In the genomic region with DNA sequence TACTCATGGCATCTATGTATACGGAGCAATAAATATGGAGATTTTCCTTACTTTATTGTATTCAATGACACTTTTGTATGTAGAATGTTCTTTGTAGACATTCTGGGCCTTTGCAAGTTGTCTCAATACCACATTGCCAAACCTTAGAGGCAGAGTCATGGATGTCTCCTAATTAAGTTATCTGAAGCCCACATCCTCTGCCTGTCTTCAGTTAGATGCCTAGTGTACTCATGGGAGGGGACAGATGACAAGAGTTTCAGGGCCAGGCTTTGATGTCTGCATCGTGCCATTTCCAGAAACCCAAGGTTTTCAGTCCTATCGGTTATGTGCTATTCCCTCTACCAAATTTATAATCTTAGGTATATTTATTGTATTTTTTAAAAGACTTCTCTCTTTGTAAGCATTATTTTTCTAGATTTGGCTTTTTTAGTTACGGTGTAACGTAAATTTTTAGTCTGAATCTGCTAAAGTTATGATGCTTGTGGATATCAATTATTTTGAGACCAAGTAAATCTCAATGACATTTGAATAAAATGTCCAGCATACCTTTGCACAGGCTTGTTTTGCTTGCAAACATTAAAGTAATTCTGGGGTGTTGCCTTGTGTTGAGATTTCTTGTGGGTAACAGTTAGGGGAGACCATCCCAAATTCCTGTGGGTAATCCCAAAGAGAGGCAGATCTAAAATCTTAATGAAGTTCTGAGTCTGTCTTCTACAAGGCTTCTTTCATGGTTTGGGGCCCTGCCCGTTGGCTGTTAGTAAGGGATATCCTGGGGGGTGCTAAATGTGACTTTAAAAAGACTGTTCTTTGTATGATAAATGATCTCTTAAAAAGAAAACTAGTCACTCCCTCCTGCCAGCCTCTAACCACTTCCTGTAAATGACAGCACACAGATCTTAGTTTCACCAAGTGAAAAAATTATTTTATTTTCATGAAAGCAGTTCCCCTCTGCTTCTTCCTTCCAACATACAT, we compare ENCODE assay signal across 8 cellular contexts. TPM values are rescaled to one million over a fixed set of nuclear protein-coding genes. Genes with fewer than 3 reads are reported as not detected.
DNase-seq lines count a peak whose midpoint lies in the region; ATAC-seq, FAIRE-seq and TF ChIP-seq lines count a peak whose summit lies in the region.

No MANE protein-coding gene starts in this region.

- no peaks in the 10 kb centered on the region for H3K36me3 Mint-ChIP-seq in activated T-helper 1 cell treated with anti-CD3 and anti-CD28 coated beads, Interleukin-12 subunit alpha, Interleukin-12 subunit beta, Interleukin-2, Interleukin-4 antibody, amounts not matched to agents 30 ng/mL and 10 ng/mL and 1 ng/mL, durations not matched to agents 14 hours and 24 hours and 36 hours (ENCODE audit: low read depth)

- peak overlapping the region; percentile 96 for H3K27ac Mint-ChIP-seq in activated T-helper 1 cell treated with anti-CD3 and anti-CD28 coated beads, Interleukin-12 subunit alpha, Interleukin-12 subunit beta, Interleukin-2, Interleukin-4 antibody, amounts not matched to agents 30 ng/mL and 10 ng/mL and 1 ng/mL, durations not matched to agents 14 hours and 24 hours and 36 hours

- no peak for TF ChIP-seq POLR2A in tibial nerve (IDR thresholded peaks at IDR 0.05)

- peaks cover 77% of the 10 kb centered on the region for H3K4me1 Mint-ChIP-seq in activated T-helper 1 cell treated with anti-CD3 and anti-CD28 coated beads, Interleukin-12 subunit alpha, Interleukin-12 subunit beta, Interleukin-2, Interleukin-4 antibody, amounts not matched to agents 30 ng/mL and 10 ng/mL and 1 ng/mL, durations not matched to agents 14 hours and 24 hours and 36 hours (ENCODE audit: low read depth)

- FAIRE-seq in islet of Langerhans (lab: Jason Lieb, UNC), result peak; percentile 47

- no peak for TF ChIP-seq CTCF in OCI-LY3 (IDR thresholded peaks at IDR 0.05; ENCODE audit: low read depth, low read length)
- no peak for TF ChIP-seq CTCF in tibial nerve (IDR thresholded peaks at IDR 0.05)

- H3K36me3 ChIP-seq in OCI-LY3 (replicated peaks; ENCODE audit: low read depth, low read length) (no peaks in the 10 kb centered on the region), tibial nerve (no peaks in the 10 kb centered on the region)

- no peaks in the 10 kb centered on the region for H3K9me3 ChIP-seq in OCI-LY3 (ENCODE audit: insufficient read depth, low read length)
- no peaks in the 10 kb centered on the region for H3K9me3 ChIP-seq in tibial nerve

- H3K9ac ChIP-seq in OCI-LY3 (ENCODE audit: low read length), result no peak overlapping the region; the same call in 1 of the 2 replicates

- H2AFZ ChIP-seq in OCI-LY3 (ENCODE audit: low read depth, low read length), result no peak overlapping the region

- H3K4me1 ChIP-seq in OCI-LY3 (ENCODE audit: low read length), result peaks cover 41% of the 10 kb centered on the region
- H3K4me1 ChIP-seq in tibial nerve, result peaks cover 0 to 41% (median 23%) of the 10 kb centered on the region in 4 donors

- H3K27ac ChIP-seq in OCI-LY3 (ENCODE audit: low read length) (no peak overlapping the region), tibial nerve (peak overlapping the region in 3 of 4 donors; percentile 7 to 51 (median 9))

- no peak for TF ChIP-seq EP300 in tibial nerve (IDR thresholded peaks at IDR 0.05)

- peak overlapping the region; percentile 43 for H3K4me2 ChIP-seq in OCI-LY3 (ENCODE audit: low read length)

- no peaks in the 10 kb centered on the region for H3K27me3 ChIP-seq in OCI-LY3 (ENCODE audit: low read depth, low read length)
- no peaks in the 10 kb centered on the region for H3K27me3 ChIP-seq in tibial nerve

- intact Hi-C loops in activated T-helper 1 cell treated with anti-CD3 and anti-CD28 coated beads, Interleukin-12 subunit alpha, Interleukin-12 subunit beta, Interleukin-2, Interleukin-4 antibody, amounts not matched to agents 30 ng/mL and 10 ng/mL and 1 ng/mL, durations not matched to agents 14 hours and 24 hours and 36 hours (cut with micrococcal nuclease), result loop anchor here (1.0 to 2.0 kb wide), 3 partner anchors 9 to 19 kb away; no protein-coding TSS in a partner anchor

- ATAC-seq in GM19035 (IDR thresholded peaks at IDR 0.05; ENCODE audit: unreplicated experiment) (no peak), HG03565 (IDR thresholded peaks at IDR 0.05; ENCODE audit: unreplicated experiment) (no peak)

- no peaks in the 10 kb centered on the region for H3K27me3 Mint-ChIP-seq in activated T-helper 1 cell treated with anti-CD3 and anti-CD28 coated beads, Interleukin-12 subunit alpha, Interleukin-12 subunit beta, Interleukin-2, Interleukin-4 antibody, amounts not matched to agents 30 ng/mL and 10 ng/mL and 1 ng/mL, durations not matched to agents 14 hours and 24 hours and 36 hours (ENCODE audit: insufficient read depth)

- peaks cover 22% of the 10 kb centered on the region for H4K20me1 ChIP-seq in OCI-LY3 (ENCODE audit: insufficient read depth, low read length)

- H3K4me3 ChIP-seq in OCI-LY3 (ENCODE audit: low read length), result no peak overlapping the region
- no peak overlapping the region for H3K4me3 ChIP-seq in tibial nerve

- 74 to 78% methylated on average over 6 of the region's 6 CpGs for WGBS in tibial nerve, 2 donors

- H3K9me3 Mint-ChIP-seq in activated T-helper 1 cell treated with anti-CD3 and anti-CD28 coated beads, Interleukin-12 subunit alpha, Interleukin-12 subunit beta, Interleukin-2, Interleukin-4 antibody, amounts not matched to agents 30 ng/mL and 10 ng/mL and 1 ng/mL, durations not matched to agents 14 hours and 24 hours and 36 hours, result no peaks in the 10 kb centered on the region

- DNase-seq in activated gamma-delta T cell treated with Interleukin-2 at 50 U/mL for 16 hours (peak; percentile 66), activated gamma-delta T cell (lab: John Stamatoyannopoulos, UW) (no peak), tibial nerve (ENCODE audit: low spot score in 2 of 2) (no peak)
- peak; percentile 51 for DNase-seq in activated T-helper 1 cell treated with anti-CD3 and anti-CD28 coated beads, Interleukin-12 subunit alpha, Interleukin-12 subunit beta, Interleukin-2, Interleukin-4 antibody, amounts not matched to agents 30 ng/mL and 10 ng/mL and 1 ng/mL, durations not matched to agents 14 hours and 24 hours and 36 hours (ENCODE audit: low spot score)

- H3K4me3 Mint-ChIP-seq in activated T-helper 1 cell treated with anti-CD3 and anti-CD28 coated beads, Interleukin-12 subunit alpha, Interleukin-12 subunit beta, Interleukin-2, Interleukin-4 antibody, amounts not matched to agents 30 ng/mL and 10 ng/mL and 1 ng/mL, durations not matched to agents 14 hours and 24 hours and 36 hours, result peak overlapping the region; percentile 76

- peaks cover 58% of the 10 kb centered on the region for H3K79me2 ChIP-seq in OCI-LY3 (ENCODE audit: low read length)

RNA-seq across cellular contexts. Expression of a gene that starts 8.0 kb away (rescaled TPM):
- total RNA-seq in activated T-helper 1 cell treated with anti-CD3 and anti-CD28 coated beads, Interleukin-12 subunit alpha, Interleukin-12 subunit beta, Interleukin-2, Interleukin-4 antibody, amounts not matched to agents 30 ng/mL and 10 ng/mL and 1 ng/mL, durations not matched to agents 14 hours and 24 hours and 36 hours, result 224 and 226 TPM in 2 replicates
- 100 to 1,000 TPM; 214 to 296 (median 244) TPM for total RNA-seq in tibial nerve

Comparison
In these comparisons a context has a peak if more than half of its experiments do, and no peak if none do; other contexts are left out.
1. DNase-seq: peak in activated gamma-delta T cell treated with Interleukin-2 at 50 U/mL for 16 hours (single experiment) and activated T-helper 1 cell treated with anti-CD3 and anti-CD28 coated beads, Interleukin-12 subunit alpha, Interleukin-12 subunit beta, Interleukin-2, Interleukin-4 antibody, amounts not matched to agents 30 ng/mL and 10 ng/mL and 1 ng/mL, durations not matched to agents 14 hours and 24 hours and 36 hours (single experiment); none in activated gamma-delta T cell (single experiment) and tibial nerve (0 of 2).